12 cellular contexts compared by ENCODE assay signal in genomic region chr6:319177-320131, GRCh38. TPM values are rescaled to one million over a fixed set of nuclear protein-coding genes. Genes with fewer than 3 reads are reported as not detected.
A peak's percentile ranks its signal among the peaks of the same experiment; 100 is the strongest.
DNase-seq lines count a peak whose midpoint lies in the region; ATAC-seq, FAIRE-seq and TF ChIP-seq lines count a peak whose summit lies in the region.
"Had no signal": no experiment of that assay in that cellular context is flagged by ENCODE, and none has a peak within 500 bp of the region (broad histone marks: within the 10 kb centered on the region; RNA-seq: fewer than 3 reads in every experiment).

No MANE protein-coding gene starts in this region.

- peaks cover 99% of the 10 kb centered on the region for H3F3A ChIP-seq in MM.1S (ENCODE audit: insufficient read depth, low read length)

- H3K4me2 ChIP-seq in MM.1S (ENCODE audit: low read depth, low read length) = peak overlapping the region; percentile 86

- intact Hi-C loops in activated T-helper 1 cell treated with anti-CD3 and anti-CD28 coated beads, Interleukin-12 subunit alpha, Interleukin-12 subunit beta, Interleukin-2, Interleukin-4 antibody, amounts not matched to agents 30 ng/mL and 10 ng/mL and 1 ng/mL, durations not matched to agents 14 hours and 24 hours and 36 hours (cut with micrococcal nuclease) = loop anchor here (1.0 to 2.0 kb wide), 4 partner anchors 19 to 130 kb away; partner anchors contain the start of gene DUSP22
- intact Hi-C loops in transverse colon (cut with DNase I; ENCODE audit: low total_unique reads) = no loop called here

- POLR2A ChIA-PET in WTC11 (lab: Charles Lee) = no interaction called here

- TF ChIP-seq POLR2A in GM12891 (IDR thresholded peaks at IDR 0.05; ENCODE audit: low read depth, low read length) (peak; percentile 29), transverse colon (IDR thresholded peaks at IDR 0.05) (no peak)

- peak overlapping the region; percentile 91 for H3K27ac ChIP-seq in MM.1S (ENCODE audit: low read length)
- peak overlapping the region in 1 of 4 donors; percentile 63 for H3K27ac ChIP-seq in transverse colon
- H3K27ac ChIP-seq: upper lobe of left lung had no signal

- H3K27me3 Mint-ChIP-seq in activated T-helper 1 cell treated with anti-CD3 and anti-CD28 coated beads, Interleukin-12 subunit alpha, Interleukin-12 subunit beta, Interleukin-2, Interleukin-4 antibody, amounts not matched to agents 30 ng/mL and 10 ng/mL and 1 ng/mL, durations not matched to agents 14 hours and 24 hours and 36 hours (ENCODE audit: insufficient read depth) = peaks cover 2% of the 10 kb centered on the region
- H3K27me3 Mint-ChIP-seq in WTC11 (ENCODE audit: low read depth) = no peaks in the 10 kb centered on the region

- H3K27me3 ChIP-seq in MM.1S (replicated peaks; ENCODE audit: insufficient read depth, low read length) (no peaks in the 10 kb centered on the region), transverse colon (no peaks in the 10 kb centered on the region)
- H3K27me3 ChIP-seq: upper lobe of left lung had no signal

- DNase-seq in GM12891 (ENCODE audit: insufficient read length, low spot score) (no peak), MM.1S (peak; percentile 97), WTC11 (ENCODE audit: low spot score) (no peak), hypothalamus (lab: John Stamatoyannopoulos, UW) (no peak), transverse colon (no peak)
- DNase-seq in activated T-helper 1 cell treated with anti-CD3 and anti-CD28 coated beads, Interleukin-12 subunit alpha, Interleukin-12 subunit beta, Interleukin-2, Interleukin-4 antibody, amounts not matched to agents 30 ng/mL and 10 ng/mL and 1 ng/mL, durations not matched to agents 14 hours and 24 hours and 36 hours (ENCODE audit: low spot score) = no peak
- DNase-seq: cortex of kidney, NCI-H2029 treated with DMSO at 0.1 percent for 48 hours, SHP77 treated with DMSO at 0.1 percent for 48 hours had no signal

- H3K9ac ChIP-seq in MM.1S (ENCODE audit: low read length) = peak overlapping the region; percentile 61

- H3K9me3 ChIP-seq in MM.1S (replicated peaks; ENCODE audit: insufficient read depth, low read length) (no peaks in the 10 kb centered on the region), transverse colon (no peaks in the 10 kb centered on the region)
- H3K9me3 ChIP-seq: upper lobe of left lung had no signal

- TF ChIP-seq CTCF in MM.1S (IDR thresholded peaks at IDR 0.05; ENCODE audit: low read length) (no peak), WTC11 (IDR thresholded peaks at IDR 0.05) (no peak), transverse colon (IDR thresholded peaks at IDR 0.05) (no peak)

- no peaks in the 10 kb centered on the region for H4K20me1 ChIP-seq in MM.1S (ENCODE audit: insufficient read depth, low read length)

- no peaks in the 10 kb centered on the region for H3K9me3 Mint-ChIP-seq in activated T-helper 1 cell treated with anti-CD3 and anti-CD28 coated beads, Interleukin-12 subunit alpha, Interleukin-12 subunit beta, Interleukin-2, Interleukin-4 antibody, amounts not matched to agents 30 ng/mL and 10 ng/mL and 1 ng/mL, durations not matched to agents 14 hours and 24 hours and 36 hours
- H3K9me3 Mint-ChIP-seq in WTC11 = peaks cover 34% of the 10 kb centered on the region

- CTCF ChIA-PET in WTC11 (lab: Charles Lee) = no interaction called here

- peaks cover 78% of the 10 kb centered on the region for H3K79me2 ChIP-seq in MM.1S (ENCODE audit: low read length)

- no peak overlapping the region for H2AFZ ChIP-seq in MM.1S (ENCODE audit: low read length)

- H3K4me1 ChIP-seq in MM.1S (ENCODE audit: low read length) (peaks cover 99% of the 10 kb centered on the region), transverse colon (peaks cover 3 to 14% (median 7%) of the 10 kb centered on the region in 4 donors)

- H3K4me1 Mint-ChIP-seq in activated T-helper 1 cell treated with anti-CD3 and anti-CD28 coated beads, Interleukin-12 subunit alpha, Interleukin-12 subunit beta, Interleukin-2, Interleukin-4 antibody, amounts not matched to agents 30 ng/mL and 10 ng/mL and 1 ng/mL, durations not matched to agents 14 hours and 24 hours and 36 hours (ENCODE audit: low read depth) = peaks cover 10% of the 10 kb centered on the region
- peaks cover 15% of the 10 kb centered on the region for H3K4me1 Mint-ChIP-seq in WTC11

- WGBS in transverse colon (ENCODE audit: low coverage in 1 of 2), 2 donors = 69 to 76% methylated on average over 14 of the region's 14 CpGs

- peak overlapping the region; percentile 38 for H3K4me3 ChIP-seq in MM.1S (ENCODE audit: low read length)
- H3K4me3 ChIP-seq in transverse colon = no peak overlapping the region
- H3K4me3 ChIP-seq: upper lobe of left lung had no signal

- H3K36me3 ChIP-seq in MM.1S (replicated peaks; ENCODE audit: insufficient read depth, low read length) (no peaks in the 10 kb centered on the region), transverse colon (no peaks in the 10 kb centered on the region)

- peaks cover 5% of the 10 kb centered on the region for H3K36me3 Mint-ChIP-seq in activated T-helper 1 cell treated with anti-CD3 and anti-CD28 coated beads, Interleukin-12 subunit alpha, Interleukin-12 subunit beta, Interleukin-2, Interleukin-4 antibody, amounts not matched to agents 30 ng/mL and 10 ng/mL and 1 ng/mL, durations not matched to agents 14 hours and 24 hours and 36 hours (ENCODE audit: low read depth)
- H3K36me3 Mint-ChIP-seq in WTC11 = peaks cover 43% of the 10 kb centered on the region

- ATAC-seq in GM19025 (IDR thresholded peaks at IDR 0.05; ENCODE audit: low read depth, unreplicated experiment) = peak; percentile 37
- peak; percentile 52 for ATAC-seq in HG02759 (IDR thresholded peaks at IDR 0.05; ENCODE audit: unreplicated experiment)
- ATAC-seq in WTC11 = no peak

- no peak overlapping the region for H3K4me3 Mint-ChIP-seq in activated T-helper 1 cell treated with anti-CD3 and anti-CD28 coated beads, Interleukin-12 subunit alpha, Interleukin-12 subunit beta, Interleukin-2, Interleukin-4 antibody, amounts not matched to agents 30 ng/mL and 10 ng/mL and 1 ng/mL, durations not matched to agents 14 hours and 24 hours and 36 hours
- no peak overlapping the region for H3K4me3 Mint-ChIP-seq in WTC11

- FAIRE-seq in GM12891 (lab: Jason Lieb, UNC) = peak; percentile 91

- no peaks in the 10 kb centered on the region for H3K9me2 ChIP-seq in MM.1S (replicated peaks; ENCODE audit: insufficient read depth, low read length)

- H3K27ac Mint-ChIP-seq in activated T-helper 1 cell treated with anti-CD3 and anti-CD28 coated beads, Interleukin-12 subunit alpha, Interleukin-12 subunit beta, Interleukin-2, Interleukin-4 antibody, amounts not matched to agents 30 ng/mL and 10 ng/mL and 1 ng/mL, durations not matched to agents 14 hours and 24 hours and 36 hours = no peak overlapping the region
- H3K27ac Mint-ChIP-seq in WTC11 = no peak overlapping the region

- in situ Hi-C loops in transverse colon (cut with MboI; ENCODE audit: low pct_ligation_motif_present in 1 of 4, low pct_unique_long_range_greater_than_20kb in 1 of 4, low sequenced_read_pairs in 3 of 4) = no loop called here

- no peak for TF ChIP-seq EP300 in transverse colon (IDR thresholded peaks at IDR 0.05; ENCODE audit: low read depth)

TF ChIP-seq in GM12891, 5 proteins besides CTCF, POLR2A, EP300 and RAD21:
- TF ChIP-seq POU2F2 (IDR thresholded peaks at IDR 0.05; ENCODE audit: low read depth, low read length) = peak; percentile 86
- no peak for TF ChIP-seq SPI1 (IDR thresholded peaks at IDR 0.05; ENCODE audit: low read depth, low read length)
- TF ChIP-seq PAX5 (IDR thresholded peaks at IDR 0.05; ENCODE audit: insufficient read depth, low read length, severe bottlenecking) = no peak
- no peak; the same call in 1 of the 2 replicates for TF ChIP-seq POLR2AphosphoS5 (IDR thresholded peaks at IDR 0.05; ENCODE audit: low read depth, low read length)
- TF ChIP-seq TAF1 (IDR thresholded peaks at IDR 0.05; ENCODE audit: low read depth, low read length) = 0 out of 2 replicates have a peak, but pooled peaks have one; percentile 43

TF ChIP-seq in WTC11, 78 proteins besides CTCF, POLR2A, EP300 and RAD21:
- TF ChIP-seq MLX (CRISPR knock-in tag; IDR thresholded peaks at IDR 0.05) = no peak

RNA-seq across cellular contexts. Expression of gene DUSP22, which starts 27.2 kb away (rescaled TPM):
- 90.4 TPM for polyA plus RNA-seq in GM12891 (2012; ENCODE audit: low read depth, missing spikeins)
- 22.0 and 22.1 TPM in 2 replicates for total RNA-seq in activated T-helper 1 cell treated with anti-CD3 and anti-CD28 coated beads, Interleukin-12 subunit alpha, Interleukin-12 subunit beta, Interleukin-2, Interleukin-4 antibody, amounts not matched to agents 30 ng/mL and 10 ng/mL and 1 ng/mL, durations not matched to agents 14 hours and 24 hours and 36 hours
- total RNA-seq in WTC11 (2021) (37.2 to 41.4 TPM (median 38.5 TPM) in 3 replicates), transverse colon (100 to 1,000 TPM in 1 of 4 donors, 10 to 100 TPM in 3; 35.4 to 213 (median 49.5) TPM)
